In the genomic region with DNA sequence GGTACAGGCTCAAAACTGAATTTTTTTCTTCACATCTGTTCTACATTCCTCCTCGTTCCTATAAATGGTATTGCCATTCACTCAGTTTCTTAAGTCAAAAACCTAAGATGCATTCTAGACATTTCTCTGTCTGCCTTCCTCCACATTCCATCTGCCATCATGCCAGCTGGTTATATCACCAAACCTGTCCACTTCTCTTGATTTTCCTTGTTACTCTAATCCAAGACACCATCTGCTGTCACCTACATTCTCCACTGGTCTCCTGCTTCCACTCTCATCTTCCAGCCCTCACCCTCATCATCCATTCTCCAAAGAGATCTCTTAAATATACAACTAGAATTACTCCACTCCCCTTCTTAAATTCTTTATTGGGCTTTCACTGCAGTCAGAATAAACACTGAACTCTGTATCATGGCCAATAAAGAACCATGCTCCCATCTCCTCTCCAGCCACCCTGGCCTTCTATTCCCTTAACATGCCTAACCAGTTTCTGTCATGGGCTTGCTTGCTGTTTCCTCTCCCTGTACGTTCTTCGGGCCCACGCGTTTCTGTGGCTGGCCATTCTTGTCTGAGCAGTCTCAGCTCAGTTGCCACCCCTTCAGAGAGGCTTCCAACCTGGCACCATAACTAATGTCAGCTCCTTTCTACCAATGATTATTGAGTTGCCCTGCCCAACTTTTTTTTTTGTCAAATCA, we compare ENCODE assay signal across 16 cellular contexts.
"Had no signal": no experiment of that assay in that cellular context is flagged by ENCODE, and none has a peak within 500 bp of the region (broad histone marks: within the 10 kb centered on the region; RNA-seq: fewer than 3 reads in every experiment).

No MANE protein-coding gene starts in this region.

- H3K4me3 ChIP-seq: right atrium auricular region, sigmoid colon, skin epidermis had no signal

- ATAC-seq: left lobe of liver; naive thymus-derived CD4-positive, alpha-beta T cell; stimulated activated naive B cell treated with anti-CD40 and anti-IgM and Interleukin-4, amounts not matched to agents 10 μg/mL and 1 μg/mL and 100 μg/mL, for 72 hours had no signal

- H3K27ac Mint-ChIP-seq: naive thymus-derived CD4-positive, alpha-beta T cell; stimulated activated naive B cell treated with anti-CD40 and anti-IgM and Interleukin-4, amounts not matched to agents 10 μg/mL and 1 μg/mL and 100 μg/mL, for 72 hours had no signal

- H3K4me1 ChIP-seq: right atrium auricular region, sigmoid colon had no signal

- H3K4me3 Mint-ChIP-seq: naive thymus-derived CD4-positive, alpha-beta T cell; stimulated activated naive B cell treated with anti-CD40 and anti-IgM and Interleukin-4, amounts not matched to agents 10 μg/mL and 1 μg/mL and 100 μg/mL, for 72 hours had no signal

- DNase-seq: cortex of kidney; dorsolateral prefrontal cortex; effector CD8-positive, alpha-beta T cell; islet precursor cell; mammary epithelial cell; naive thymus-derived CD4-positive, alpha-beta T cell; posterior cingulate gyrus; sigmoid colon; stimulated activated CD4-positive, alpha-beta T cell treated with anti-CD3 and anti-CD28 coated beads, Interleukin-2, amount 100 ng/mL, for 24 hours; stimulated activated CD4-positive, alpha-beta T cell treated with anti-CD3 and anti-CD28 coated beads, Interleukin-4, amount 100 ng/mL, for 4 hours; stimulated activated naive B cell treated with anti-CD40 and anti-IgM and Interleukin-4, amounts not matched to agents 10 μg/mL and 1 μg/mL and 100 μg/mL, for 72 hours; trophoblast cell had no signal

- H3K9me3 ChIP-seq: neutrophil, right atrium auricular region, sigmoid colon had no signal

- H3K27ac ChIP-seq: neutrophil, right atrium auricular region, sigmoid colon, skin epidermis had no signal

- H3K27me3 Mint-ChIP-seq: stimulated activated naive B cell treated with anti-CD40 and anti-IgM and Interleukin-4, amounts not matched to agents 10 μg/mL and 1 μg/mL and 100 μg/mL, for 72 hours had no signal

- H3K27me3 ChIP-seq: dorsolateral prefrontal cortex, neutrophil, right atrium auricular region, sigmoid colon had no signal

- H3K36me3 ChIP-seq: neutrophil, right atrium auricular region, sigmoid colon had no signal
